In the genomic region with DNA sequence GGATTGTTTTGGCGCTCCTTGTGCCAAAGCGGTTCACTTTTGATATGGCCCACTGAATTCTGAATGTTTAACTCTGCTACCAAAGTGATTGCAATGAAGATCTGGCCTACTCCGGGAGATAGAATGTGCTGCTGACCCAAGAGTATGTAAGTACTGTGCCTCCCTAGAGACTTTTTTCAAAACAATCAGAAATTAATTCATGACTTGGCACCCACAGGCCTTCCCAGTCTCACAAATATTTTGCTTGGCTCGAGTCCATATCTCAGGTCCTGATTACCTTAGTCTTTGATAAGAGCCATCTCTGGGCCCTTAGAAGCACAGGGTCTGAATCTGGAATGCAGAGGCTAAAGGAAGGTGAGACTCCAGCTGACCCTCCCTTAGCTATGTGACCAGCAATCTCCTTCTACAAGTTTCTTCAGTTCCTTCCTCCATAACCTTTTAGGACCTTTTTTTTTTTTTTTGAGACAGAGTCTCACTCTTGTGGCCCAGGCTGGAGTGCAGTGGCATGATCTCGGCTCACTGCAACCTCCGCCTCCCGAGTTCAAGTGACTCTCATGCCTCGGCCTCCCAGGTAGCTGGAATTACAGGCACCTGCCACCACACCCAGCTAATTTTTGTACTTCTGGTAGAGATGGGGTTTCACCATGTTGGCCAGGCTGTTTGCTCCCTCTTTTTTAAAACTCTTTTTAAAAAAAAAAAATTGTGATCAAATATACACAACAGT, we compare ENCODE assay signal across 1 cellular context.
TF ChIP-seq lines count a peak whose summit lies in the region.

No MANE protein-coding gene starts in this region.

TF ChIP-seq in HepG2, 621 proteins besides CTCF, POLR2A, EP300 and RAD21:
- TF ChIP-seq, protein P1, sequence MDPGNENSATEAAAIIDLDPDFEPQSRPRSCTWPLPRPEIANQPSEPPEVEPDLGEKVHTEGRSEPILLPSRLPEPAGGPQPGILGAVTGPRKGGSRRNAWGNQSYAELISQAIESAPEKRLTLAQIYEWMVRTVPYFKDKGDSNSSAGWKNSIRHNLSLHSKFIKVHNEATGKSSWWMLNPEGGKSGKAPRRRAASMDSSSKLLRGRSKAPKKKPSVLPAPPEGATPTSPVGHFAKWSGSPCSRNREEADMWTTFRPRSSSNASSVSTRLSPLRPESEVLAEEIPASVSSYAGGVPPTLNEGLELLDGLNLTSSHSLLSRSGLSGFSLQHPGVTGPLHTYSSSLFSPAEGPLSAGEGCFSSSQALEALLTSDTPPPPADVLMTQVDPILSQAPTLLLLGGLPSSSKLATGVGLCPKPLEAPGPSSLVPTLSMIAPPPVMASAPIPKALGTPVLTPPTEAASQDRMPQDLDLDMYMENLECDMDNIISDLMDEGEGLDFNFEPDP (CRISPR knock-in tag; conservative IDR thresholded peaks at IDR 0.05) = no peak
